Comparison of ENCODE assay signal across 2 cellular contexts in the genomic region with DNA sequence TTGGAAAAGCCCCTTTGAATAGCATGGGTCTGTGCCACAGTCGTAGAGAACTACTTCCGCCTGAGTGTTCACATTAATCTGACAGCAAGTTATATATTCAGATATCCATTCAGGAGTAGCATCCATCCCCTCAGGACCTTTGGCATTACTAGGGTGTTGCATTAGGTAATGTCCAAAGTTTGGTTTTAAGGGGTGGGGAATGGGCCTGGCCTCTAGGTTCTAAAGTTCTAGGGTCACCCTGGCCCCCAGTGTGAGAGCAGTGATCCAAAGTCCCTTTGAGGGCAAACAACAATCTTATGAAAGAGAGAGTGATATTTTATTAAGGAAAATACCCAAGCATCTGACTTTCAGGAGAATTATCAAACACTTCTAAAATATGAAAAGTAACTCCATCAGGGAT.
TF ChIP-seq lines count a peak whose summit lies in the region.

No MANE protein-coding gene starts in this region.

TF ChIP-seq in K562, 482 proteins besides CTCF, POLR2A, EP300 and RAD21:
- no peak for TF ChIP-seq SMARCE1 (IDR thresholded peaks at IDR 0.05)
- no peak for TF ChIP-seq KDM2B (CRISPR knock-in tag; IDR thresholded peaks at IDR 0.05)
- no peak for TF ChIP-seq CREB1 (IDR thresholded peaks at IDR 0.05)
- TF ChIP-seq CREB1 (CRISPR knock-in tag; IDR thresholded peaks at IDR 0.05): no peak
- no peak for TF ChIP-seq ZNF133 (CRISPR knock-in tag; IDR thresholded peaks at IDR 0.05)
- TF ChIP-seq COPS2 (conservative IDR thresholded peaks at IDR 0.05): no peak
- TF ChIP-seq JUND (IDR thresholded peaks at IDR 0.05; ENCODE audit: borderline replicate concordance, low read depth, low read length): no peak
- no peak for TF ChIP-seq JUND (tag; IDR thresholded peaks at IDR 0.05; ENCODE audit: borderline replicate concordance, low read depth, low read length)
- no peak for TF ChIP-seq ZNF197 (CRISPR knock-in tag; IDR thresholded peaks at IDR 0.05; ENCODE audit: low read depth)
- no peak for TF ChIP-seq MTF1 (CRISPR knock-in tag; IDR thresholded peaks at IDR 0.05; ENCODE audit: borderline replicate concordance)
- no peak for TF ChIP-seq MAFK (IDR thresholded peaks at IDR 0.05; ENCODE audit: low read length)
- TF ChIP-seq HDGF (IDR thresholded peaks at IDR 0.05): no peak

TF ChIP-seq in HepG2, 621 proteins besides CTCF, POLR2A, EP300 and RAD21 (continues in another document):
- TF ChIP-seq, protein P1, sequence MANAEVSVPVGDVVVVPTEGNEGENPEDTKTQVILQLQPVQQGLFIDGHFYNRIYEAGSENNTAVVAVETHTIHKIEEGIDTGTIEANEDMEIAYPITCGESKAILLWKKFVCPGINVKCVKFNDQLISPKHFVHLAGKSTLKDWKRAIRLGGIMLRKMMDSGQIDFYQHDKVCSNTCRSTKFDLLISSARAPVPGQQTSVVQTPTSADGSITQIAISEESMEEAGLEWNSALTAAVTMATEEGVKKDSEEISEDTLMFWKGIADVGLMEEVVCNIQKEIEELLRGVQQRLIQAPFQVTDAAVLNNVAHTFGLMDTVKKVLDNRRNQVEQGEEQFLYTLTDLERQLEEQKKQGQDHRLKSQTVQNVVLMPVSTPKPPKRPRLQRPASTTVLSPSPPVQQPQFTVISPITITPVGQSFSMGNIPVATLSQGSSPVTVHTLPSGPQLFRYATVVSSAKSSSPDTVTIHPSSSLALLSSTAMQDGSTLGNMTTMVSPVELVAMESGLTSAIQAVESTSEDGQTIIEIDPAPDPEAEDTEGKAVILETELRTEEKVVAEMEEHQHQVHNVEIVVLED (CRISPR knock-in tag; IDR thresholded peaks at IDR 0.05; ENCODE audit: borderline replicate concordance): peak; percentile 40; the same call in 1 of the 2 replicates
- TF ChIP-seq FOXP1 (IDR thresholded peaks at IDR 0.05) (no peak), FOXP1 (CRISPR knock-in tag; IDR thresholded peaks at IDR 0.05) (peak; percentile 39; the same call in 1 of the 2 replicates), POGK (CRISPR knock-in tag; conservative IDR thresholded peaks at IDR 0.05) (no peak), ZNF609 (CRISPR knock-in tag; IDR thresholded peaks at IDR 0.05; ENCODE audit: borderline replicate concordance) (peak; percentile 12; the same call in 1 of the 2 replicates), ARID5B (CRISPR knock-in tag; IDR thresholded peaks at IDR 0.05) (peak; percentile 37), ZSCAN21 (CRISPR knock-in tag; IDR thresholded peaks at IDR 0.05; ENCODE audit: borderline replicate concordance) (no peak), LCORL (IDR thresholded peaks at IDR 0.05) (no peak), LCORL (CRISPR knock-in tag; IDR thresholded peaks at IDR 0.05) (peak; percentile 74; the same call in 1 of the 2 replicates), ZNF446 (CRISPR knock-in tag; IDR thresholded peaks at IDR 0.05) (no peak), NR2C2 (CRISPR knock-in tag; IDR thresholded peaks at IDR 0.05; ENCODE audit: borderline replicate concordance) (peak; percentile 68), TEAD3 (CRISPR knock-in tag; optimal IDR thresholded peaks at IDR 0.05; ENCODE audit: borderline replicate concordance) (peak; percentile 31), ZSCAN22 (CRISPR knock-in tag; IDR thresholded peaks at IDR 0.05) (no peak), AHR (CRISPR knock-in tag; IDR thresholded peaks at IDR 0.05) (no peak), MED1 (CRISPR knock-in tag; IDR thresholded peaks at IDR 0.05) (peak; percentile 54), NCOA2 (CRISPR knock-in tag; IDR thresholded peaks at IDR 0.05) (peak; percentile 20; the same call in 1 of the 2 replicates), RXRB (CRISPR knock-in tag; IDR thresholded peaks at IDR 0.05; ENCODE audit: borderline replicate concordance) (0 out of 2 replicates have a peak, but pooled peaks have one; percentile 30), DPF2 (CRISPR knock-in tag; IDR thresholded peaks at IDR 0.05; ENCODE audit: borderline replicate concordance, low read depth) (0 out of 2 replicates have a peak, but pooled peaks have one; percentile 18), NR2F6 (IDR thresholded peaks at IDR 0.05) (peak; percentile 81), NR2F6 (CRISPR knock-in tag; IDR thresholded peaks at IDR 0.05) (peak; percentile 58; the same call in 1 of the 2 replicates), FOXJ3 (CRISPR knock-in tag; IDR thresholded peaks at IDR 0.05; ENCODE audit: borderline replicate concordance) (peak; percentile 41; the same call in 1 of the 2 replicates), SOX6 (IDR thresholded peaks at IDR 0.05) (no peak), SOX6 (CRISPR knock-in tag; IDR thresholded peaks at IDR 0.05) (0 out of 2 replicates have a peak, but pooled peaks have one; percentile 15), CREB1 (IDR thresholded peaks at IDR 0.05) (no peak), CREB1 (CRISPR knock-in tag; IDR thresholded peaks at IDR 0.05) (no peak), E2F2 (CRISPR knock-in tag; IDR thresholded peaks at IDR 0.05; ENCODE audit: borderline replicate concordance) (no peak), REPIN1 (CRISPR knock-in tag; IDR thresholded peaks at IDR 0.05; ENCODE audit: borderline replicate concordance, low read depth) (no peak)
- TF ChIP-seq, protein P2, sequence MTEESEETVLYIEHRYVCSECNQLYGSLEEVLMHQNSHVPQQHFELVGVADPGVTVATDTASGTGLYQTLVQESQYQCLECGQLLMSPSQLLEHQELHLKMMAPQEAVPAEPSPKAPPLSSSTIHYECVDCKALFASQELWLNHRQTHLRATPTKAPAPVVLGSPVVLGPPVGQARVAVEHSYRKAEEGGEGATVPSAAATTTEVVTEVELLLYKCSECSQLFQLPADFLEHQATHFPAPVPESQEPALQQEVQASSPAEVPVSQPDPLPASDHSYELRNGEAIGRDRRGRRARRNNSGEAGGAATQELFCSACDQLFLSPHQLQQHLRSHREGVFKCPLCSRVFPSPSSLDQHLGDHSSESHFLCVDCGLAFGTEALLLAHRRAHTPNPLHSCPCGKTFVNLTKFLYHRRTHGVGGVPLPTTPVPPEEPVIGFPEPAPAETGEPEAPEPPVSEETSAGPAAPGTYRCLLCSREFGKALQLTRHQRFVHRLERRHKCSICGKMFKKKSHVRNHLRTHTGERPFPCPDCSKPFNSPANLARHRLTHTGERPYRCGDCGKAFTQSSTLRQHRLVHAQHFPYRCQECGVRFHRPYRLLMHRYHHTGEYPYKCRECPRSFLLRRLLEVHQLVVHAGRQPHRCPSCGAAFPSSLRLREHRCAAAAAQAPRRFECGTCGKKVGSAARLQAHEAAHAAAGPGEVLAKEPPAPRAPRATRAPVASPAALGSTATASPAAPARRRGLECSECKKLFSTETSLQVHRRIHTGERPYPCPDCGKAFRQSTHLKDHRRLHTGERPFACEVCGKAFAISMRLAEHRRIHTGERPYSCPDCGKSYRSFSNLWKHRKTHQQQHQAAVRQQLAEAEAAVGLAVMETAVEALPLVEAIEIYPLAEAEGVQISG (CRISPR knock-in tag; IDR thresholded peaks at IDR 0.05): 0 out of 2 replicates have a peak, but pooled peaks have one; percentile 25
- TF ChIP-seq, protein P3, sequence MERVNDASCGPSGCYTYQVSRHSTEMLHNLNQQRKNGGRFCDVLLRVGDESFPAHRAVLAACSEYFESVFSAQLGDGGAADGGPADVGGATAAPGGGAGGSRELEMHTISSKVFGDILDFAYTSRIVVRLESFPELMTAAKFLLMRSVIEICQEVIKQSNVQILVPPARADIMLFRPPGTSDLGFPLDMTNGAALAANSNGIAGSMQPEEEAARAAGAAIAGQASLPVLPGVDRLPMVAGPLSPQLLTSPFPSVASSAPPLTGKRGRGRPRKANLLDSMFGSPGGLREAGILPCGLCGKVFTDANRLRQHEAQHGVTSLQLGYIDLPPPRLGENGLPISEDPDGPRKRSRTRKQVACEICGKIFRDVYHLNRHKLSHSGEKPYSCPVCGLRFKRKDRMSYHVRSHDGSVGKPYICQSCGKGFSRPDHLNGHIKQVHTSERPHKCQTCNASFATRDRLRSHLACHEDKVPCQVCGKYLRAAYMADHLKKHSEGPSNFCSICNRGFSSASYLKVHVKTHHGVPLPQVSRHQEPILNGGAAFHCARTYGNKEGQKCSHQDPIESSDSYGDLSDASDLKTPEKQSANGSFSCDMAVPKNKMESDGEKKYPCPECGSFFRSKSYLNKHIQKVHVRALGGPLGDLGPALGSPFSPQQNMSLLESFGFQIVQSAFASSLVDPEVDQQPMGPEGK (CRISPR knock-in tag; IDR thresholded peaks at IDR 0.05): peak; percentile 80
- TF ChIP-seq, protein P4, sequence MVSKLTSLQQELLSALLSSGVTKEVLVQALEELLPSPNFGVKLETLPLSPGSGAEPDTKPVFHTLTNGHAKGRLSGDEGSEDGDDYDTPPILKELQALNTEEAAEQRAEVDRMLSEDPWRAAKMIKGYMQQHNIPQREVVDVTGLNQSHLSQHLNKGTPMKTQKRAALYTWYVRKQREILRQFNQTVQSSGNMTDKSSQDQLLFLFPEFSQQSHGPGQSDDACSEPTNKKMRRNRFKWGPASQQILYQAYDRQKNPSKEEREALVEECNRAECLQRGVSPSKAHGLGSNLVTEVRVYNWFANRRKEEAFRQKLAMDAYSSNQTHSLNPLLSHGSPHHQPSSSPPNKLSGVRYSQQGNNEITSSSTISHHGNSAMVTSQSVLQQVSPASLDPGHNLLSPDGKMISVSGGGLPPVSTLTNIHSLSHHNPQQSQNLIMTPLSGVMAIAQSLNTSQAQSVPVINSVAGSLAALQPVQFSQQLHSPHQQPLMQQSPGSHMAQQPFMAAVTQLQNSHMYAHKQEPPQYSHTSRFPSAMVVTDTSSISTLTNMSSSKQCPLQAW (CRISPR knock-in tag; IDR thresholded peaks at IDR 0.05): no peak
